Comparison of ENCODE assay signal across 10 cellular contexts in the genomic region with DNA sequence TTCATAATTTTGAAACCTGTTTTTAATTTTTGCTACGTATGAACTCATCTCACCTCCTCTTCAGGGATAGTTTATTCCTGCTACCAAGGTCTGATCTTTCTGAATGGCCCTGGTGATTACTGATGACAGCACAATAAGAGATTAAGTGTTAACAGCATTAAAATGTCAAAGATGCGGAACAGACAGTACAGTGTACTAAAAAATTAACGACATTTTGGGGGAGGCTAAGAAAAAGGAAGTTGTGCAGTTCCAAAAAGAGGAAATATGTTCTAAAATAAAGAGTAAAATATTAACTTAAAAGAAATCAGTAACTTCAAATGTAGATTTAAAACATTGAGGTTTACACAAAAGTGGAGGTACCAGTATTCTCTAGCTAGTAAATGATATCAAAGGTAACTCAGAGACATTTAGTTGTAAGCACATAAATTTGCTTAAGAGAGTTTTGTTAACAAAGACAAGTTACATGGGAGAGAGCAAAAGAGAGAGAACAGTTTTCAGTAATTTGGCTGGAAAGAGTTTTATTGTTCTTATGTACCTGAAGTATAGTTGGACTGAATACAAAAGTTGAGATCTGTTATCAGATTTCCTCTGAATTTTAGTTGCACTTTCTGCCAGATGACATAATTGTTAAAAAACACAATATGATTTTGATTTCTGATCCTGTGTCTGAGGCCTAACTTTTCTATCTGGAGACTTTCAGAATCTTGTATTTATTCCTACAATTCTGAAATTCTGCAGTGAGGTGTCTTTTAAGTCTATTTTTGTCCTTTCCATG. TPM values are rescaled to one million over a fixed set of nuclear protein-coding genes. Genes with fewer than 3 reads are reported as not detected.
DNase-seq lines count a peak whose midpoint lies in the region; ATAC-seq, FAIRE-seq and TF ChIP-seq lines count a peak whose summit lies in the region.
"Had no signal": no experiment of that assay in that cellular context is flagged by ENCODE, and none has a peak within 500 bp of the region (broad histone marks: within the 10 kb centered on the region; RNA-seq: fewer than 3 reads in every experiment).

No MANE protein-coding gene starts in this region.

- no peak for TF ChIP-seq POLR2A in K562 (conservative IDR thresholded peaks at IDR 0.05)

- TF ChIP-seq EP300 in K562 (IDR thresholded peaks at IDR 0.05; ENCODE audit: low read length): no peak

- CTCF ChIA-PET in K562 (lab: Yijun Ruan, JAX; ENCODE audit: low intra/inter-chr PET ratio): no interaction called here

- H3K79me2 ChIP-seq in K562 (ENCODE audit: control insufficient read depth, insufficient read depth, low read length) (no peaks in the 10 kb centered on the region), osteoblast (ENCODE audit: insufficient read depth, low read length) (no peaks in the 10 kb centered on the region)

- BruUV-seq in K562 (replicated peaks; lab: Mats Ljungman, UMichigan): no TSS peak

- H3K9ac ChIP-seq in K562 (ENCODE audit: insufficient read depth in 1 of 2, low read depth in 2 of 2, low read length in 2 of 2): no peak overlapping the region

- no peak for ATAC-seq in K562
- no peak for ATAC-seq in HG02970 (IDR thresholded peaks at IDR 0.05; ENCODE audit: low FRiP score, unreplicated experiment)

- no peak overlapping the region for H3K4me3 ChIP-seq in K562
- H3K4me3 ChIP-seq in osteoblast (ENCODE audit: insufficient read depth, low read length): no peak overlapping the region

- H3K27ac ChIP-seq in K562 (ENCODE audit: extremely low read depth, low read depth, low read length) (peak overlapping the region; percentile 45; the same call in 1 of the 3 replicates), osteoblast (ENCODE audit: low read depth, low read length) (no peak overlapping the region)

- WGBS in K562 (ENCODE audit: insufficient coverage, low coverage, missing lambda C conversion rate): 46% methylated on average over 3 of the region's 3 CpGs

- no peak for FAIRE-seq in K562 (lab: Jason Lieb, UNC)

- H3K9me1 ChIP-seq in K562 (ENCODE audit: control insufficient read depth, insufficient read depth, low read length): no peaks in the 10 kb centered on the region

- peak overlapping the region; percentile 15 for H2AFZ ChIP-seq in K562 (ENCODE audit: low read depth, low read length)
- H2AFZ ChIP-seq in osteoblast (ENCODE audit: low read length): no peak overlapping the region

- no peaks in the 10 kb centered on the region for H3K27me3 ChIP-seq in K562 (ENCODE audit: control insufficient read depth in 2 of 2, insufficient read depth in 2 of 2, low read length in 2 of 2)
- H3K27me3 ChIP-seq in osteoblast (ENCODE audit: insufficient read depth, low read length): no peaks in the 10 kb centered on the region

- no peak for TF ChIP-seq CTCF in K562 (IDR thresholded peaks at IDR 0.05 in 2 of 3, conservative IDR thresholded peaks at IDR 0.05 in 1 of 3; ENCODE audit: insufficient read depth in 2 of 3, low read depth in 1 of 3, low read length in 3 of 3)
- TF ChIP-seq CTCF in osteoblast (IDR thresholded peaks at IDR 0.05; ENCODE audit: extremely low read depth, low read depth, low read length): no peak

- no peak for TF ChIP-seq RAD21 in K562 (CRISPR knock-in tag; conservative IDR thresholded peaks at IDR 0.05 in 1 of 2, IDR thresholded peaks at IDR 0.05 in 1 of 2)

- DNase-seq in GDM1 (lab: John Stamatoyannopoulos, UW): peak; percentile 37
- peak; percentile 4 for DNase-seq in NCI-H82 treated with DMSO at 0.1 percent for 48 hours (lab: John Stamatoyannopoulos, UW; ENCODE audit: unreplicated experiment)
- DNase-seq in K562 (ENCODE audit: extremely low read depth in 1 of 4, low spot score in 3 of 4): no peak
- peak; percentile 45 for DNase-seq in osteoblast (ENCODE audit: insufficient read length, low spot score, missing footprints)
- no peak for DNase-seq in inferior parietal cortex (ENCODE audit: extremely low spot score)
- no peak for DNase-seq in activated gamma-delta T cell (lab: John Stamatoyannopoulos, UW)
- DNase-seq in DMS79 (lab: John Stamatoyannopoulos, UW): no peak
- DNase-seq: NCI-H1092 treated with DMSO at 0.1 percent for 48 hours had no signal

- H4K20me1 ChIP-seq in K562 (replicated peaks; ENCODE audit: control insufficient read depth, insufficient read depth, low read length): no peaks in the 10 kb centered on the region
- no peaks in the 10 kb centered on the region for H4K20me1 ChIP-seq in osteoblast (ENCODE audit: insufficient read depth, low read length)

- H3K9me3 ChIP-seq in K562 (replicated peaks; ENCODE audit: control insufficient read depth, insufficient read depth, low read depth, low read length): no peaks in the 10 kb centered on the region; the same call in 1 of the 2 replicates
- no peaks in the 10 kb centered on the region for H3K9me3 ChIP-seq in osteoblast (ENCODE audit: low read depth, low read length)

- H3K4me2 ChIP-seq in K562 (ENCODE audit: insufficient read depth, low read length) (no peak overlapping the region), osteoblast (ENCODE audit: insufficient read depth, low read length) (no peak overlapping the region)

- H3K36me3 ChIP-seq in K562 (ENCODE audit: control insufficient read depth, insufficient read depth, low read length) (no peaks in the 10 kb centered on the region), osteoblast (ENCODE audit: insufficient read depth, low read length) (no peaks in the 10 kb centered on the region)

- in situ Hi-C loops in K562 (cut with MboI): no loop called here

- POLR2A ChIA-PET in K562 (lab: Yijun Ruan, JAX): no interaction called here

- intact Hi-C loops in K562 (cut with micrococcal nuclease): no loop called here

- peaks cover 4 to 8% of the 10 kb centered on the region in 2 experiments for H3K4me1 ChIP-seq in K562 (replicated peaks in 1 of 2; ENCODE audit: control insufficient read depth in 2 of 2, insufficient read depth in 2 of 2, low read length in 2 of 2)
- H3K4me1 ChIP-seq in osteoblast (ENCODE audit: insufficient read depth, low read length): no peaks in the 10 kb centered on the region

TF ChIP-seq in K562, 482 proteins besides CTCF, POLR2A, EP300 and RAD21 (continues in another document):
- TF ChIP-seq KDM5B (IDR thresholded peaks at IDR 0.05; ENCODE audit: insufficient replicate concordance, low read depth, low read length): no peak
- no peak for TF ChIP-seq STAT5A (IDR thresholded peaks at IDR 0.05; ENCODE audit: borderline replicate concordance, low read length)
- TF ChIP-seq ZNF316 (IDR thresholded peaks at IDR 0.05): no peak
- no peak for TF ChIP-seq FOXJ3 (CRISPR knock-in tag; IDR thresholded peaks at IDR 0.05)
- no peak for TF ChIP-seq KLF6 (CRISPR knock-in tag; IDR thresholded peaks at IDR 0.05; ENCODE audit: borderline replicate concordance)
- TF ChIP-seq KAT7 (CRISPR knock-in tag; IDR thresholded peaks at IDR 0.05; ENCODE audit: borderline replicate concordance): no peak
- TF ChIP-seq RBM14 (IDR thresholded peaks at IDR 0.05; ENCODE audit: borderline replicate concordance, insufficient read depth, low read depth, low read length): no peak
- TF ChIP-seq CBX2 (IDR thresholded peaks at IDR 0.05; ENCODE audit: insufficient read depth, low read length, poor library complexity, severe bottlenecking): no peak
- no peak for TF ChIP-seq ZNF3 (CRISPR knock-in tag; IDR thresholded peaks at IDR 0.05)
- TF ChIP-seq ARHGAP35 (IDR thresholded peaks at IDR 0.05; ENCODE audit: partially characterized antibody): no peak
- no peak for TF ChIP-seq ZNF143 (CRISPR knock-in tag; IDR thresholded peaks at IDR 0.05)
- TF ChIP-seq CBX5 (IDR thresholded peaks at IDR 0.05; ENCODE audit: borderline replicate concordance, low read depth): no peak
- TF ChIP-seq NCOA6 (IDR thresholded peaks at IDR 0.05): no peak
- no peak for TF ChIP-seq ZNF24 (IDR thresholded peaks at IDR 0.05)

RNA-seq across cellular contexts. Expression of gene CLECL1, which starts 4.2 kb away (rescaled TPM):
- total RNA-seq in K562 (2011; cell fraction: chromatin; rRNA removed; ENCODE audit: low replicate concordance): not detected in 2 replicates
- not detected in 2 replicates for total RNA-seq in K562 (2011; cell fraction: nucleolus; rRNA removed)
- total RNA-seq in K562 (2011; cell fraction: nucleoplasm; rRNA removed): not detected in 2 replicates
- not detected in 2 replicates for total RNA-seq in K562 (2014; rRNA removed)
- total RNA-seq in K562 (2014; rRNA removed; fragmentation: Illumina TruSeq; extraction: Trizol): not detected in 2 replicates
- 0.25 TPM in 1 of 2 replicates, not detected in the other for total RNA-seq in K562 (2015; rRNA removed; fragmentation: Illumina TruSeq; extraction: Trizol)
- not detected in 2 replicates for total RNA-seq in K562 (2021)
- not detected in 2 replicates for polyA plus RNA-seq in K562 (2011; rRNA removed)
- not detected in 2 replicates for polyA plus RNA-seq in K562 (2011; cell fraction: cytosol; rRNA removed)
- polyA plus RNA-seq in K562 (2011; cell fraction: nucleus; rRNA removed): not detected in 2 replicates
- polyA plus RNA-seq in K562 (2012): 0.13 TPM in 1 of 2 replicates, not detected in the other
- polyA plus RNA-seq in K562 (2014; fragmentation: Illumina TruSeq; extraction: Trizol): not detected in 2 replicates
- polyA plus RNA-seq in K562 (2014; fragmentation: Nextera tagmentation; extraction: Ambion mirVana): under 1 TPM in 1 of 2 experiments, not detected in 1; 0.13 TPM
- not detected in 2 replicates for polyA plus RNA-seq in K562 (2014; rRNA removed)
- polyA minus RNA-seq in K562 (2011; rRNA and poly(A)+ RNA removed): not detected in 2 replicates
- polyA minus RNA-seq in K562 (2011; cell fraction: cytosol; rRNA and poly(A)+ RNA removed): not detected in 2 replicates
- polyA minus RNA-seq in K562 (2011; cell fraction: nucleus; rRNA and poly(A)+ RNA removed): not detected in 2 replicates
- not detected in 2 replicates for total RNA-seq in osteoblast
- total RNA-seq: fibroblast of lung had no signal
- polyA plus RNA-seq: fibroblast of lung had no signal

RNA-seq across cellular contexts. Expression of gene CD69, which starts 23.6 kb away (rescaled TPM):
- total RNA-seq in K562 (2011; cell fraction: chromatin; rRNA removed; ENCODE audit: low replicate concordance): 70.8 and 196 TPM in 2 replicates
- 41.4 and 48.8 TPM in 2 replicates for total RNA-seq in K562 (2011; cell fraction: nucleolus; rRNA removed)
- total RNA-seq in K562 (2011; cell fraction: nucleoplasm; rRNA removed): 83.1 and 113 TPM in 2 replicates
- total RNA-seq in K562 (2014; rRNA removed) (28.0 and 30.1 TPM in 2 replicates), K562 (2014; rRNA removed; fragmentation: Illumina TruSeq; extraction: Trizol) (68.9 and 77.6 TPM in 2 replicates), K562 (2015; rRNA removed; fragmentation: Illumina TruSeq; extraction: Trizol) (8.8 and 11.7 TPM in 2 replicates), K562 (2021) (38.3 and 45.9 TPM in 2 replicates), osteoblast (not detected in 2 replicates)
- polyA plus RNA-seq in K562 (2011; rRNA removed) (57.1 and 76.4 TPM in 2 replicates), K562 (2014; fragmentation: Illumina TruSeq; extraction: Trizol) (38.7 and 54.4 TPM in 2 replicates), K562 (2014; fragmentation: Nextera tagmentation; extraction: Ambion mirVana) (100 to 1,000 TPM; 160 to 243 TPM), K562 (2014; rRNA removed) (52.2 and 66.0 TPM in 2 replicates)
- 10.3 and 25.7 TPM in 2 replicates for polyA plus RNA-seq in K562 (2011; cell fraction: cytosol; rRNA removed)
- 47.5 and 89.0 TPM in 2 replicates for polyA plus RNA-seq in K562 (2011; cell fraction: nucleus; rRNA removed)
- polyA plus RNA-seq in K562 (2012): 43.7 and 113 TPM in 2 replicates
- 92.1 and 154 TPM in 2 replicates for polyA minus RNA-seq in K562 (2011; rRNA and poly(A)+ RNA removed)
- 13.4 and 19.7 TPM in 2 replicates for polyA minus RNA-seq in K562 (2011; cell fraction: cytosol; rRNA and poly(A)+ RNA removed)
- 86.0 and 194 TPM in 2 replicates for polyA minus RNA-seq in K562 (2011; cell fraction: nucleus; rRNA and poly(A)+ RNA removed)
- total RNA-seq: fibroblast of lung had no signal
- polyA plus RNA-seq: fibroblast of lung had no signal

Comparison
In these comparisons a context has a peak if more than half of its experiments do, and no peak if none do; other contexts are left out.
1. DNase-seq: peak in GDM1 (single experiment), NCI-H82 treated with DMSO at 0.1 percent for 48 hours (single experiment) and osteoblast (single experiment); none in K562 (0 of 4), inferior parietal cortex (single experiment), activated gamma-delta T cell (single experiment) and DMS79 (single experiment).